In the genomic region with DNA sequence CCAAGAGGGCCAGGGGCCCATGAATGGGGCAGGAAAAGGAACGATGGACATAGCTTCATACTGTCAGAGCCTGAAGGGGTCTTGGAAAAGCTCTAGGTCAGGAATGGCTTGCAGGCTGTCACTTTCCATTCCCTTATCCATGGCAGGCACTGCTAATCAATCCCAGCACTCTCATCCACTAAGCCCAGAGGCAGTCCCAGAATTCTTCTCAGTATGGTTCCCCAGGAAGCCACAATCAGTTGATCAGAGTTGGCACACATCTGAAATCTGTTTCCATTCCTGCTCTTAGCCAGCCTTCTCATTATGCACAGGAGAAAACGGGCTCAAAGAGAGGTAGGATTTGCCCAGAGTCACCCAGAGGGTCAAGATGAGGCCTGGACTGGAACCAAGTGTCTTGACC, we compare ENCODE assay signal across 28 cellular contexts.
"Had no signal": no experiment of that assay in that cellular context is flagged by ENCODE, and none has a peak within 500 bp of the region (broad histone marks: within the 10 kb centered on the region; RNA-seq: fewer than 3 reads in every experiment).

No MANE protein-coding gene starts in this region.

- H3K27me3 ChIP-seq: neural progenitor cell, ovary, right lobe of liver, sigmoid colon, thyroid gland, tibial nerve, upper lobe of left lung, vagina had no signal

- ATAC-seq: natural killer cell treated with Interleukin-12 subunit alpha and Interleukin-12 subunit beta and Interleukin-15 and Interleukin-18, amount 100 ng/mL, for 72 hours; psoas muscle; right cardiac atrium; right lobe of liver; stimulated activated effector memory CD8-positive, alpha-beta T cell treated with anti-CD3 and anti-CD28 coated beads, Interleukin-12 subunit alpha, Interleukin-12 subunit beta, amount 100 ng/mL, for 72 hours had no signal

- H3K9me3 Mint-ChIP-seq: natural killer cell treated with Interleukin-12 subunit alpha and Interleukin-12 subunit beta and Interleukin-15 and Interleukin-18, amount 100 ng/mL, for 72 hours; nephron progenitor cell; neural progenitor cell; stimulated activated effector memory CD8-positive, alpha-beta T cell treated with anti-CD3 and anti-CD28 coated beads, Interleukin-12 subunit alpha, Interleukin-12 subunit beta, amount 100 ng/mL, for 72 hours; stimulated activated naive B cell treated with anti-CD40 and anti-IgM and Interleukin-4, amounts not matched to agents 10 μg/mL and 1 μg/mL and 100 μg/mL, for 72 hours; stimulated activated naive CD8-positive, alpha-beta T cell treated with anti-CD3 and anti-CD28 coated beads, Interleukin-15, Interleukin-2, amounts not matched to agents 100 ng/mL and 50 ng/mL, for 24 hours had no signal

- H2AFZ ChIP-seq: neural progenitor cell, parathyroid adenoma had no signal

- H3K4me2 ChIP-seq: neural progenitor cell had no signal

- H3K9me3 ChIP-seq: ovary, psoas muscle, right lobe of liver, sigmoid colon, stomach, thoracic aorta, thyroid gland, tibial nerve, upper lobe of left lung, vagina had no signal

- H3K27ac ChIP-seq: neural progenitor cell, ovary, parathyroid adenoma, psoas muscle, right lobe of liver, sigmoid colon, stomach, thoracic aorta, thyroid gland, tibial nerve, upper lobe of left lung, vagina had no signal

- FAIRE-seq: small intestine, urothelium cell line had no signal

- H3K27ac Mint-ChIP-seq: natural killer cell treated with Interleukin-12 subunit alpha and Interleukin-12 subunit beta and Interleukin-15 and Interleukin-18, amount 100 ng/mL, for 72 hours; nephron progenitor cell; neural progenitor cell; progenitor cell of endocrine pancreas; stimulated activated effector memory CD8-positive, alpha-beta T cell treated with anti-CD3 and anti-CD28 coated beads, Interleukin-12 subunit alpha, Interleukin-12 subunit beta, amount 100 ng/mL, for 72 hours; stimulated activated naive B cell treated with anti-CD40 and anti-IgM and Interleukin-4, amounts not matched to agents 10 μg/mL and 1 μg/mL and 100 μg/mL, for 72 hours; stimulated activated naive CD8-positive, alpha-beta T cell treated with anti-CD3 and anti-CD28 coated beads, Interleukin-15, Interleukin-2, amounts not matched to agents 100 ng/mL and 50 ng/mL, for 24 hours had no signal

- H3K27me3 Mint-ChIP-seq: progenitor cell of endocrine pancreas; stimulated activated naive CD8-positive, alpha-beta T cell treated with anti-CD3 and anti-CD28 coated beads, Interleukin-15, Interleukin-2, amounts not matched to agents 100 ng/mL and 50 ng/mL, for 24 hours had no signal

- H3K4me3 ChIP-seq: neural progenitor cell, ovary, psoas muscle, right lobe of liver, sigmoid colon, stomach, thoracic aorta, thyroid gland, tibial nerve, upper lobe of left lung, vagina had no signal

- H3K9ac ChIP-seq: neural progenitor cell, parathyroid adenoma had no signal

- H3K4me3 Mint-ChIP-seq: natural killer cell treated with Interleukin-12 subunit alpha and Interleukin-12 subunit beta and Interleukin-15 and Interleukin-18, amount 100 ng/mL, for 72 hours; nephron progenitor cell; neural progenitor cell; stimulated activated effector memory CD8-positive, alpha-beta T cell treated with anti-CD3 and anti-CD28 coated beads, Interleukin-12 subunit alpha, Interleukin-12 subunit beta, amount 100 ng/mL, for 72 hours; stimulated activated naive B cell treated with anti-CD40 and anti-IgM and Interleukin-4, amounts not matched to agents 10 μg/mL and 1 μg/mL and 100 μg/mL, for 72 hours; stimulated activated naive CD8-positive, alpha-beta T cell treated with anti-CD3 and anti-CD28 coated beads, Interleukin-15, Interleukin-2, amounts not matched to agents 100 ng/mL and 50 ng/mL, for 24 hours had no signal

- H3K4me1 Mint-ChIP-seq: nephron progenitor cell; neural progenitor cell; stimulated activated effector memory CD8-positive, alpha-beta T cell treated with anti-CD3 and anti-CD28 coated beads, Interleukin-12 subunit alpha, Interleukin-12 subunit beta, amount 100 ng/mL, for 72 hours; stimulated activated naive B cell treated with anti-CD40 and anti-IgM and Interleukin-4, amounts not matched to agents 10 μg/mL and 1 μg/mL and 100 μg/mL, for 72 hours had no signal

- H3K4me1 ChIP-seq: neural progenitor cell, parathyroid adenoma, psoas muscle, right lobe of liver, sigmoid colon, stomach, thyroid gland, tibial nerve, upper lobe of left lung, vagina had no signal

- H3K36me3 ChIP-seq: neural progenitor cell, ovary, right lobe of liver, sigmoid colon, stomach, thoracic aorta, upper lobe of left lung, vagina had no signal

- H3K79me2 ChIP-seq: parathyroid adenoma had no signal

- H3K36me3 Mint-ChIP-seq: natural killer cell treated with Interleukin-12 subunit alpha and Interleukin-12 subunit beta and Interleukin-15 and Interleukin-18, amount 100 ng/mL, for 72 hours; stimulated activated effector memory CD8-positive, alpha-beta T cell treated with anti-CD3 and anti-CD28 coated beads, Interleukin-12 subunit alpha, Interleukin-12 subunit beta, amount 100 ng/mL, for 72 hours; stimulated activated naive B cell treated with anti-CD40 and anti-IgM and Interleukin-4, amounts not matched to agents 10 μg/mL and 1 μg/mL and 100 μg/mL, for 72 hours had no signal

- DNase-seq: nephron progenitor cell; occipital lobe; ovary; psoas muscle; right cardiac atrium; right lobe of liver; sigmoid colon; small intestine; stimulated activated CD4-positive, alpha-beta T cell treated with anti-CD3 and anti-CD28 coated beads, Interleukin-15, amount 100 ng/mL, for 24 hours; stimulated activated CD4-positive, alpha-beta T cell treated with anti-CD3 and anti-CD28 coated beads, Interleukin-2, amount 100 ng/mL, for 24 hours; stimulated activated CD4-positive, alpha-beta T cell treated with anti-CD3 and anti-CD28 coated beads, Interleukin-2, amount 100 ng/mL, for 48 hours; stimulated activated CD4-positive, alpha-beta T cell treated with anti-CD3 and anti-CD28 coated beads, Interleukin-4, amount 100 ng/mL, for 24 hours; stimulated activated naive B cell treated with anti-CD40 and anti-IgM and Interleukin-4, amounts not matched to agents 10 μg/mL and 1 μg/mL and 100 μg/mL, for 72 hours; stimulated activated naive CD4-positive, alpha-beta T cell treated with Interleukin-2 at 50 U/mL for 16 hours; stomach; thyroid gland; trophoblast cell; upper lobe of left lung had no signal
